18 cellular contexts compared by ENCODE assay signal in genomic region chr5:131953969-131954368, GRCh38. TPM values are rescaled to one million over a fixed set of nuclear protein-coding genes. Genes with fewer than 3 reads are reported as not detected.
DNase-seq lines count a peak whose midpoint lies in the region; ATAC-seq lines count a peak whose summit lies in the region.
"Had no signal": no experiment of that assay in that cellular context is flagged by ENCODE, and none has a peak within 500 bp of the region (broad histone marks: within the 10 kb centered on the region; RNA-seq: fewer than 3 reads in every experiment).

No MANE protein-coding gene starts in this region.

- no peak overlapping the region for H3K27ac Mint-ChIP-seq in stimulated activated naive CD8-positive, alpha-beta T cell treated with anti-CD3 and anti-CD28 coated beads, Interleukin-15, amount 100 ng/mL, for 72 hours
- H3K27ac Mint-ChIP-seq in activated T-helper 17 cell treated with anti-CD3 and anti-CD28 coated beads, Interleukin-2, amount 50 U/mL, for 72 hours: no peak overlapping the region
- H3K27ac Mint-ChIP-seq: CD4-positive, alpha-beta T cell; IgD-negative memory B cell had no signal

- DNase-seq in stimulated activated naive CD8-positive, alpha-beta T cell treated with anti-CD3 and anti-CD28 coated beads, Interleukin-15, amount 100 ng/mL, for 72 hours: no peak
- no peak for DNase-seq in stimulated activated naive CD8-positive, alpha-beta T cell treated with anti-CD3 and anti-CD28 coated beads, Interleukin-15, Interleukin-2, amounts not matched to agents 100 U/mL and 50 U/mL, for 24 hours
- no peak for DNase-seq in stimulated activated naive CD4-positive, alpha-beta T cell treated with Interleukin-2 at 50 U/mL for 16 hours (lab: John Stamatoyannopoulos, UW)
- DNase-seq in NCI-H146 treated with DMSO at 0.1 percent for 48 hours (lab: John Stamatoyannopoulos, UW; ENCODE audit: unreplicated experiment): no peak
- DNase-seq: AML-193; CD4-positive, alpha-beta T cell; GOT3; MM.1S; NCI-H1694; NCI-H2029 treated with DMSO at 0.1 percent for 48 hours; NCI-H446 treated with DMSO at 0.1 percent for 48 hours; NCI-H526 treated with DMSO at 0.1 percent for 48 hours had no signal

- no peaks in the 10 kb centered on the region for H3K9me3 Mint-ChIP-seq in stimulated activated naive CD8-positive, alpha-beta T cell treated with anti-CD3 and anti-CD28 coated beads, Interleukin-15, amount 100 ng/mL, for 72 hours
- H3K9me3 Mint-ChIP-seq in activated T-helper 17 cell treated with anti-CD3 and anti-CD28 coated beads, Interleukin-2, amount 50 U/mL, for 72 hours: no peaks in the 10 kb centered on the region
- H3K9me3 Mint-ChIP-seq: CD4-positive, alpha-beta T cell had no signal

- no peak overlapping the region for H3K4me3 Mint-ChIP-seq in stimulated activated naive CD8-positive, alpha-beta T cell treated with anti-CD3 and anti-CD28 coated beads, Interleukin-15, amount 100 ng/mL, for 72 hours
- H3K4me3 Mint-ChIP-seq in activated T-helper 17 cell treated with anti-CD3 and anti-CD28 coated beads, Interleukin-2, amount 50 U/mL, for 72 hours: no peak overlapping the region
- H3K4me3 Mint-ChIP-seq: CD4-positive, alpha-beta T cell; IgD-negative memory B cell had no signal

- H3K36me3 Mint-ChIP-seq in activated T-helper 17 cell treated with anti-CD3 and anti-CD28 coated beads, Interleukin-2, amount 50 U/mL, for 72 hours (ENCODE audit: low read depth): peaks cover 42% of the 10 kb centered on the region
- H3K36me3 Mint-ChIP-seq: IgD-negative memory B cell had no signal

- H3K27me3 Mint-ChIP-seq in stimulated activated naive CD8-positive, alpha-beta T cell treated with anti-CD3 and anti-CD28 coated beads, Interleukin-15, amount 100 ng/mL, for 72 hours: no peaks in the 10 kb centered on the region
- H3K27me3 Mint-ChIP-seq in activated T-helper 17 cell treated with anti-CD3 and anti-CD28 coated beads, Interleukin-2, amount 50 U/mL, for 72 hours: no peaks in the 10 kb centered on the region
- H3K27me3 Mint-ChIP-seq: CD4-positive, alpha-beta T cell had no signal

- ATAC-seq in stimulated activated naive CD8-positive, alpha-beta T cell treated with anti-CD3 and anti-CD28 coated beads, Interleukin-15, amount 100 ng/mL, for 72 hours: peak; percentile 58
- no peak for ATAC-seq in stimulated activated naive CD8-positive, alpha-beta T cell treated with anti-CD3 and anti-CD28 coated beads, Interleukin-15, Interleukin-2, amounts not matched to agents 100 U/mL and 50 U/mL, for 24 hours
- ATAC-seq in HG02973 (IDR thresholded peaks at IDR 0.05; ENCODE audit: unreplicated experiment): peak; percentile 58
- peak; percentile 70 for ATAC-seq in activated T-helper 17 cell treated with anti-CD3 and anti-CD28 coated beads, Interleukin-2, amount 50 U/mL, for 72 hours (replicated peaks)
- no peak for ATAC-seq in HG03095 (IDR thresholded peaks at IDR 0.05; ENCODE audit: unreplicated experiment)
- ATAC-seq: A549, SK-N-SH treated with all-trans-retinoic acid at 6 μM for 48 hours had no signal

- H3K4me1 Mint-ChIP-seq in stimulated activated naive CD8-positive, alpha-beta T cell treated with anti-CD3 and anti-CD28 coated beads, Interleukin-15, amount 100 ng/mL, for 72 hours: peaks cover 9% of the 10 kb centered on the region
- H3K4me1 Mint-ChIP-seq in activated T-helper 17 cell treated with anti-CD3 and anti-CD28 coated beads, Interleukin-2, amount 50 U/mL, for 72 hours: peaks cover 8% of the 10 kb centered on the region
- H3K4me1 Mint-ChIP-seq: IgD-negative memory B cell had no signal

RNA-seq across cellular contexts. Expression of gene MEIKIN, which starts 8.5 kb away (rescaled TPM):
- not detected for total RNA-seq in activated T-helper 17 cell treated with anti-CD3 and anti-CD28 coated beads, Interleukin-2, amount 50 U/mL, for 72 hours
- total RNA-seq: CD4-positive, alpha-beta T cell had no signal

RNA-seq across cellular contexts. Expression of gene ACSL6, which starts 57.5 kb away (rescaled TPM):
- total RNA-seq in activated T-helper 17 cell treated with anti-CD3 and anti-CD28 coated beads, Interleukin-2, amount 50 U/mL, for 72 hours: 1 to 10 TPM; 1.4 to 6.7 TPM

Comparison
In these comparisons a context has a peak if more than half of its experiments do, and no peak if none do; other contexts are left out.
1. ATAC-seq: peak in stimulated activated naive CD8-positive, alpha-beta T cell treated with anti-CD3 and anti-CD28 coated beads, Interleukin-15, amount 100 ng/mL, for 72 hours (single experiment), HG02973 (single experiment) and activated T-helper 17 cell treated with anti-CD3 and anti-CD28 coated beads, Interleukin-2, amount 50 U/mL, for 72 hours (single experiment); none in stimulated activated naive CD8-positive, alpha-beta T cell treated with anti-CD3 and anti-CD28 coated beads, Interleukin-15, Interleukin-2, amounts not matched to agents 100 U/mL and 50 U/mL, for 24 hours (single experiment) and HG03095 (single experiment).